ENCODE assay signal across 8 cellular contexts in genomic region chr11:842370-843002, GRCh38. TPM values are rescaled to one million over a fixed set of nuclear protein-coding genes. Genes with fewer than 3 reads are reported as not detected.
DNase-seq lines count a peak whose midpoint lies in the region; ATAC-seq, FAIRE-seq and TF ChIP-seq lines count a peak whose summit lies in the region.

Gene POLR2L, minus strand, starts transcription at chr11:842529. Its CDS starts 21 bp downstream, at chr11:842508.
Gene TSPAN4, plus strand, starts transcription at chr11:842852. Its CDS starts 7,453 bp downstream, at chr11:850305.

- H3K27ac ChIP-seq in MM.1S (ENCODE audit: low read length) (peak within 1 kb of the TSS; percentile 58; the same call in 1 of the 2 replicates), pancreas (peak within 1 kb of the TSS; percentile 83 to 93 (median 92)), thymus (ENCODE audit: low read depth) (peak within 1 kb of the TSS; percentile 83)

- H3K27me3 ChIP-seq in H7 (ENCODE audit: control insufficient read depth, insufficient read depth, low read length), result no peaks in the 10 kb centered on the region
- H3K27me3 ChIP-seq in MM.1S (replicated peaks; ENCODE audit: insufficient read depth, low read length), result peaks cover 40% of the 10 kb centered on the region
- H3K27me3 ChIP-seq in pancreas, result no peaks in the 10 kb centered on the region
- H3K27me3 ChIP-seq in thymus (ENCODE audit: control insufficient read depth, insufficient read depth), result peaks cover 14% of the 10 kb centered on the region

- H3K36me3 ChIP-seq in H7 (replicated peaks; ENCODE audit: control insufficient read depth, insufficient read depth, low read length) (peaks cover 13% of the 10 kb centered on the region), MM.1S (replicated peaks; ENCODE audit: insufficient read depth, low read length) (0 out of 2 replicates have a peak, but pooled peaks cover 4% of the 10 kb centered on the region), pancreas (peaks cover 0 to 31% (median 19%) of the 10 kb centered on the region in 3 donors), thymus (ENCODE audit: control insufficient read depth, insufficient read depth) (peaks cover 26% of the 10 kb centered on the region)

- H3K9me2 ChIP-seq in MM.1S (replicated peaks; ENCODE audit: insufficient read depth, low read length), result no peaks in the 10 kb centered on the region

- peaks cover 31% of the 10 kb centered on the region for H3K79me2 ChIP-seq in MM.1S (ENCODE audit: low read length)

- no peaks in the 10 kb centered on the region for H3F3A ChIP-seq in MM.1S (ENCODE audit: insufficient read depth, low read length)

- peak within 1 kb of the TSS; percentile 63 for H2AFZ ChIP-seq in MM.1S (ENCODE audit: low read length)

- H3K4me3 ChIP-seq in H7 (ENCODE audit: insufficient read depth, low read depth, low read length) (peak within 1 kb of the TSS; percentile 70), MM.1S (ENCODE audit: low read length) (peak within 1 kb of the TSS; percentile 99), pancreas (peak within 1 kb of the TSS; percentile 69 to 92 (median 79)), thymus (ENCODE audit: low read length) (peak within 1 kb of the TSS; percentile 94)

- H4K20me1 ChIP-seq in MM.1S (ENCODE audit: insufficient read depth, low read length), result peaks cover 9% of the 10 kb centered on the region

- H3K9me3 ChIP-seq in MM.1S (replicated peaks; ENCODE audit: insufficient read depth, low read length), result no peaks in the 10 kb centered on the region
- no peaks in the 10 kb centered on the region for H3K9me3 ChIP-seq in pancreas
- no peaks in the 10 kb centered on the region for H3K9me3 ChIP-seq in thymus (ENCODE audit: control insufficient read depth)

- no peaks in the 10 kb centered on the region for H3K27me3 Mint-ChIP-seq in activated naive CD8-positive, alpha-beta T cell treated with anti-CD3 and anti-CD28 coated beads, Interleukin-2, amount 10 ng/mL, durations not matched to agents 7 days and 5 days

- H3K4me1 ChIP-seq in MM.1S (ENCODE audit: low read length) (peaks cover 10% of the 10 kb centered on the region), pancreas (peaks cover 4 to 28% (median 25%) of the 10 kb centered on the region in 3 donors), thymus (ENCODE audit: control insufficient read depth, insufficient read depth, low read length) (peaks cover 11% of the 10 kb centered on the region)

- peaks cover 12% of the 10 kb centered on the region for H3K4me1 Mint-ChIP-seq in activated naive CD8-positive, alpha-beta T cell treated with anti-CD3 and anti-CD28 coated beads, Interleukin-2, amount 10 ng/mL, durations not matched to agents 7 days and 5 days

- peak within 1 kb of the TSS; percentile 87 for H3K4me3 Mint-ChIP-seq in activated naive CD8-positive, alpha-beta T cell treated with anti-CD3 and anti-CD28 coated beads, Interleukin-2, amount 10 ng/mL, durations not matched to agents 7 days and 5 days

- TF ChIP-seq CTCF in MM.1S (IDR thresholded peaks at IDR 0.05; ENCODE audit: low read length) (no peak), pancreas (IDR thresholded peaks at IDR 0.05) (no peak)

- peak; percentile 73 for ATAC-seq in activated naive CD8-positive, alpha-beta T cell treated with anti-CD3 and anti-CD28 coated beads, Interleukin-2, amount 10 ng/mL, durations not matched to agents 7 days and 5 days (ENCODE audit: low read depth)
- peak; percentile 50 for ATAC-seq in Right ventricle myocardium inferior
- ATAC-seq in pancreas, result peak; percentile 60 to 76 (median 68)

- DNase-seq in GM03348 (ENCODE audit: low spot score) (peak; percentile 94), H7 (peak; percentile 98), MM.1S (peak; percentile 92), SW 1271 (lab: John Stamatoyannopoulos, UW) (peak; percentile 55 to 77), Right ventricle myocardium inferior (ENCODE audit: missing footprints) (peak; percentile 96), pancreas (peak; percentile 86 to 96 (median 89))
- DNase-seq in activated naive CD8-positive, alpha-beta T cell treated with anti-CD3 and anti-CD28 coated beads, Interleukin-2, amount 10 ng/mL, durations not matched to agents 7 days and 5 days, result peak; percentile 94

- no peaks in the 10 kb centered on the region for H3K9me3 Mint-ChIP-seq in activated naive CD8-positive, alpha-beta T cell treated with anti-CD3 and anti-CD28 coated beads, Interleukin-2, amount 10 ng/mL, durations not matched to agents 7 days and 5 days

- intact Hi-C loops in Right ventricle myocardium inferior (cut with DNase I), result loop anchor here (5.0 kb wide), 3 partner anchors 35 to 85 kb away; partner anchors contain the start of genes AP2A2, CHID1, PIDD1 and RPLP2
- intact Hi-C loops in pancreas (cut with DNase I), result no loop called here

- FAIRE-seq in pancreas (lab: Jason Lieb, UNC), result no peak

- POLR2A ChIA-PET in activated naive CD8-positive, alpha-beta T cell treated with anti-CD3 and anti-CD28 coated beads, Interleukin-2, amount 10 ng/mL, durations not matched to agents 7 days and 5 days (lab: Charles Lee), result interaction anchor here (0.6 to 4.8 kb wide), 9 partner anchors 12 to 1011 kb away, joined by 3 to 67 read pairs (median 5); partner anchors contain the start of genes CD151, CHID1, CRACR2B and LSP1

- peaks cover 6% of the 10 kb centered on the region for H3K36me3 Mint-ChIP-seq in activated naive CD8-positive, alpha-beta T cell treated with anti-CD3 and anti-CD28 coated beads, Interleukin-2, amount 10 ng/mL, durations not matched to agents 7 days and 5 days

- H3K4me2 ChIP-seq in MM.1S (ENCODE audit: low read depth, low read length), result peak within 1 kb of the TSS; percentile 92

- H3K27ac Mint-ChIP-seq in activated naive CD8-positive, alpha-beta T cell treated with anti-CD3 and anti-CD28 coated beads, Interleukin-2, amount 10 ng/mL, durations not matched to agents 7 days and 5 days, result peak within 1 kb of the TSS; percentile 82

- 0 to 1% methylated on average over 64 to 87 of the region's 87 CpGs for WGBS in pancreas, 2 donors
- WGBS in thymus, result under 1% methylated on average over 87 of the region's 87 CpGs

- H3K9ac ChIP-seq in MM.1S (ENCODE audit: low read length), result peak within 1 kb of the TSS; percentile 95

RNA-seq across cellular contexts. Expression of gene POLR2L, which starts in this region (rescaled TPM):
- total RNA-seq in H7 (2014; rRNA removed; shearing (Covaris generic)), result 96.1 and 135 TPM in 2 replicates
- 10 to 100 TPM; 76.7 to 78.9 TPM for total RNA-seq in activated naive CD8-positive, alpha-beta T cell treated with anti-CD3 and anti-CD28 coated beads, Interleukin-2, amount 10 ng/mL, durations not matched to agents 7 days and 5 days
- total RNA-seq in Right ventricle myocardium inferior (298 TPM), pancreas (10 to 100 TPM; 62.9 to 98.8 (median 68.9) TPM)
- polyA plus RNA-seq in pancreas (100 to 1,000 TPM in 1 of 2 donors, 10 to 100 TPM in 1; 64.7 to 110 TPM), thymus (92.1 TPM)

RNA-seq across cellular contexts. Expression of gene TSPAN4, which starts in this region (rescaled TPM):
- total RNA-seq in H7 (2014; rRNA removed; shearing (Covaris generic)), result 101 and 117 TPM in 2 replicates
- total RNA-seq in activated naive CD8-positive, alpha-beta T cell treated with anti-CD3 and anti-CD28 coated beads, Interleukin-2, amount 10 ng/mL, durations not matched to agents 7 days and 5 days, result 10 to 100 TPM; 19.0 to 20.3 TPM
- 43.8 TPM for total RNA-seq in Right ventricle myocardium inferior
- total RNA-seq in pancreas, result 10 to 100 TPM; 15.3 to 25.0 (median 18.8) TPM
- polyA plus RNA-seq in pancreas, result 10 to 100 TPM; 44.0 to 67.2 TPM
- polyA plus RNA-seq in thymus, result 56.7 TPM

Comparison
In these comparisons a context has a peak if more than half of its experiments do, and no peak if none do; other contexts are left out.
1. Peak in every context shown above with its lines: DNase-seq, ATAC-seq, H3K4me3 ChIP-seq and H3K27ac ChIP-seq.